ENCODE assay signal across 8 cellular contexts in genomic region chr22:20857838-20858614, GRCh38. TPM values are rescaled to one million over a fixed set of nuclear protein-coding genes. Genes with fewer than 3 reads are reported as not detected.
DNase-seq lines count a peak whose midpoint lies in the region; ATAC-seq and TF ChIP-seq lines count a peak whose summit lies in the region.

No MANE protein-coding gene starts in this region.

- TF ChIP-seq CTCF in HFF-Myc (IDR thresholded peaks at IDR 0.05; ENCODE audit: low read depth, low read length, missing control alignments) (no peak), heart right ventricle (IDR thresholded peaks at IDR 0.05) (peak in 1 of 9 donors; percentile 37), transverse colon (IDR thresholded peaks at IDR 0.05) (no peak)

- DNase-seq in HFF-Myc (ENCODE audit: extremely low read depth, low read depth) (peak; percentile 25), MV-4-11 (lab: John Stamatoyannopoulos, UW) (peak; percentile 32), SW 1271 (lab: John Stamatoyannopoulos, UW) (peak; percentile 24 to 76), adipocyte (ENCODE audit: low read depth) (peak; percentile 90), heart right ventricle (peak; percentile 87 to 88), pons (ENCODE audit: low spot score) (peak; percentile 64), transverse colon (peak; percentile 85)

- TF ChIP-seq POLR2A in transverse colon (IDR thresholded peaks at IDR 0.05) = no peak

- H3K27ac ChIP-seq in heart right ventricle = peak overlapping the region; percentile 74 to 97 (median 92)
- peak overlapping the region; percentile 92 to 97 (median 94) for H3K27ac ChIP-seq in transverse colon

- no peaks in the 10 kb centered on the region for H3K36me3 ChIP-seq in adipocyte (ENCODE audit: control insufficient read depth, insufficient read depth, low read length, severe bottlenecking)
- peaks cover 0 to 18% (median 0%) of the 10 kb centered on the region in 9 donors for H3K36me3 ChIP-seq in heart right ventricle
- H3K36me3 ChIP-seq in transverse colon = no peaks in the 10 kb centered on the region

- peak overlapping the region; percentile 93 for H3K9ac ChIP-seq in adipocyte (ENCODE audit: low read length)

- ATAC-seq in heart right ventricle = peak; percentile 67 to 79 (median 76)

- peaks cover 33% of the 10 kb centered on the region for H3K4me1 ChIP-seq in adipocyte (ENCODE audit: control insufficient read depth, insufficient read depth, low read length)
- peaks cover 13 to 50% (median 32%) of the 10 kb centered on the region in 9 donors for H3K4me1 ChIP-seq in heart right ventricle
- H3K4me1 ChIP-seq in transverse colon = peaks cover 9 to 47% (median 30%) of the 10 kb centered on the region in 4 donors

- WGBS in heart right ventricle, 2 donors = 1% methylated on average over 37 to 38 of the region's 38 CpGs
- WGBS in transverse colon (ENCODE audit: low coverage in 1 of 2), 2 donors = 1% methylated on average over 38 of the region's 38 CpGs; no CpG with 5 or more reads in 1 of the 2 donors

- intact Hi-C loops in heart right ventricle (cut with DNase I) = loop anchor here in 3 of 10 donors (2.0 to 10.0 kb wide), 4 partner anchors 31 to 73 kb away; partner anchors contain the start of gene CRKL (in 1 of the 3)
- intact Hi-C loops in transverse colon (cut with DNase I; ENCODE audit: low total_unique reads) = no loop called here

- in situ Hi-C loops in transverse colon (cut with MboI; ENCODE audit: low pct_ligation_motif_present in 1 of 4, low pct_unique_long_range_greater_than_20kb in 1 of 4, low sequenced_read_pairs in 3 of 4) = no loop called here

- no peak for TF ChIP-seq EP300 in transverse colon (IDR thresholded peaks at IDR 0.05; ENCODE audit: low read depth)

- H3K4me3 ChIP-seq in GM08714 (ENCODE audit: low read length) = peak overlapping the region; percentile 93
- H3K4me3 ChIP-seq in HFF-Myc (replicated peaks; ENCODE audit: low read depth, low read length) = peak overlapping the region; percentile 84
- peak overlapping the region; percentile 96 for H3K4me3 ChIP-seq in adipocyte (ENCODE audit: low read length)
- H3K4me3 ChIP-seq in heart right ventricle = peak overlapping the region; percentile 72 to 98 (median 87)
- H3K4me3 ChIP-seq in transverse colon = peak overlapping the region; percentile 65 to 90 (median 83)

- no peaks in the 10 kb centered on the region for H3K9me3 ChIP-seq in adipocyte (ENCODE audit: control insufficient read depth, low read length)
- no peaks in the 10 kb centered on the region for H3K9me3 ChIP-seq in heart right ventricle
- H3K9me3 ChIP-seq in transverse colon = no peaks in the 10 kb centered on the region

- H3K27me3 ChIP-seq in adipocyte (replicated peaks; ENCODE audit: control insufficient read depth, insufficient read depth, low read length) (no peaks in the 10 kb centered on the region), heart right ventricle (no peaks in the 10 kb centered on the region), transverse colon (no peaks in the 10 kb centered on the region)

RNA-seq across cellular contexts. Expression of gene PI4KA, which starts 0.6 kb away (rescaled TPM):
- total RNA-seq in heart right ventricle (10 to 100 TPM; 34.8 to 55.2 (median 40.8) TPM), transverse colon (100 to 1,000 TPM in 2 of 4 donors, 10 to 100 TPM in 2; 90.8 to 126 (median 109) TPM)
- polyA plus RNA-seq in heart right ventricle = 10 to 100 TPM; 32.3 to 39.3 TPM

RNA-seq across cellular contexts. Expression of gene SNAP29, which starts 0.8 kb away (rescaled TPM):
- total RNA-seq in heart right ventricle = 10 to 100 TPM; 20.6 to 43.6 (median 26.8) TPM
- 10 to 100 TPM in 1 of 2 donors, 1 to 10 TPM in 1; 9.9 to 22.2 TPM for polyA plus RNA-seq in heart right ventricle
- total RNA-seq in transverse colon = 10 to 100 TPM in 3 of 4 donors, 1 to 10 TPM in 1; 8.0 to 25.5 (median 20.3) TPM

RNA-seq across cellular contexts. Expression of gene CRKL, which starts 59.2 kb away (rescaled TPM):
- 10 to 100 TPM; 43.3 to 76.9 (median 56.5) TPM for total RNA-seq in heart right ventricle
- polyA plus RNA-seq in heart right ventricle = 10 to 100 TPM; 19.2 to 33.7 TPM
- total RNA-seq in transverse colon = 10 to 100 TPM; 37.0 to 56.7 (median 48.6) TPM

Comparison
In these comparisons a context has a peak if more than half of its experiments do, and no peak if none do; other contexts are left out.
1. Peak in every context shown above with its lines: DNase-seq, ATAC-seq, H3K4me3 ChIP-seq and H3K27ac ChIP-seq.
2. DNase-seq: peak in every context shown above with its lines; median percentile 90 in adipocyte; 88 in heart right ventricle; 85 in transverse colon; 64 in pons; 50 in SW 1271; 32 in MV-4-11; 25 in HFF-Myc.